8 cellular contexts compared by ENCODE assay signal in the genomic region with DNA sequence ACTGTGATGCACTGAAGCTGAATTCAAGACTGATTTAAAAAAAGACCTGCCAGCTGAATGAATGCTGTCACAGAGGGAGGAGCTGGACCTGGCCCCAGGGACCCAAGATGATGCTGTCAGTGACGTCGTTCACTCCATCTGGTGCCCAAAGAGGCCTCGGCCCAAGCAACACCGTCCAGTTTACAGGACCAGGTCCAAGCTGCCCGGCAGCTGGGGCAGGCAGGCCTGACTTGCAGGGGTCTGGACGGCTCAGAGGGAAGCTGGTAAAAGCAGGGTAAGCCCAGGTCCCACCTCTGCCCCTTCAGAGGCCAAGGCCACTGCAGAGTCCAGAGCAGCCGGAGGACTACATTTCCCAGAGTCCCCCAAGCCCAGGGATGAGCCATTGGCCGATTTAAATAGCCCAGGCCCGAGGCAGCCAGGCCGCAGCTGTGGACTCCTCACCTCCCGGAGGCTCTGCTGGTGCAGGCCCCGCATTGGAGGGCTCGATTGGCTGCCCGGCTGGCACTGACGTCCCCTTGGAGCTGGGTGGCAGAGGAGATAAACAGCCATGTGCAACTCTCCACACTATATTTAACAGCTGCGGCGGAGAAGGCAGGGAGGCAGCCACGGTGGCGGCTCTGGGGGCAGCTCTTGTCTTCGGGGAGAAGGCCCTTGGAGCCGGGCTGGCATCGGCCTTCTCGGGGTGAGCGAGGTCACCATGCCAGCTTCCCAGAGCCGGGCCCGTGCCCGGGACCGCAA. TPM values are rescaled to one million over a fixed set of nuclear protein-coding genes. Genes with fewer than 3 reads are reported as not detected.
DNase-seq lines count a peak whose midpoint lies in the region; ATAC-seq and TF ChIP-seq lines count a peak whose summit lies in the region.

TSS of gene PLPP7 (plus strand) at position 423 of the 738 bp plus-strand sequence. CDS start at position 698, 275 bp downstream.

- no peaks in the 10 kb centered on the region for H3K27me3 ChIP-seq in neural progenitor cell
- H3K27me3 ChIP-seq in foreskin keratinocyte: peaks cover 11% of the 10 kb centered on the region

- H4K20me1 ChIP-seq in neural progenitor cell (ENCODE audit: low read depth): no peaks in the 10 kb centered on the region

- H3K36me3 ChIP-seq in neural progenitor cell: no peaks in the 10 kb centered on the region

- H3K79me2 ChIP-seq in neural progenitor cell (ENCODE audit: low read depth): no peaks in the 10 kb centered on the region

- no peaks in the 10 kb centered on the region for H3K36me3 Mint-ChIP-seq in neural progenitor cell

- DNase-seq in GM20000 (ENCODE audit: low spot score) (peak; percentile 84), SHP77 treated with DMSO at 0.1 percent for 48 hours (lab: John Stamatoyannopoulos, UW) (peak; percentile 70), fibroblast of villous mesenchyme (ENCODE audit: low read depth) (peak; percentile 58), neural progenitor cell (ENCODE audit: low spot score) (peak; percentile 69), foreskin keratinocyte (no peak)

- H3K27ac ChIP-seq in neural progenitor cell (no peak within 1 kb of the TSS), foreskin keratinocyte (no peak within 1 kb of the TSS)

- peak within 1 kb of the TSS; percentile 83 for H3K27ac Mint-ChIP-seq in neural progenitor cell

- no peaks in the 10 kb centered on the region for H3K9me3 Mint-ChIP-seq in neural progenitor cell

- peaks cover 21% of the 10 kb centered on the region for H3K27me3 Mint-ChIP-seq in neural progenitor cell (ENCODE audit: insufficient read depth, low read depth)

- no peaks in the 10 kb centered on the region for H3F3A ChIP-seq in neural progenitor cell (ENCODE audit: low read depth)

- H3K4me1 ChIP-seq in neural progenitor cell: peaks cover 8% of the 10 kb centered on the region
- H3K4me1 ChIP-seq in foreskin keratinocyte: no peaks in the 10 kb centered on the region

- TF ChIP-seq CTCF in GM20000 (IDR thresholded peaks at IDR 0.05; ENCODE audit: extremely low read depth, missing control alignments): no peak
- no peak for TF ChIP-seq CTCF in fibroblast of villous mesenchyme (IDR thresholded peaks at IDR 0.05; ENCODE audit: insufficient read depth, low read depth, low read length)
- TF ChIP-seq CTCF in neural progenitor cell (IDR thresholded peaks at IDR 0.05): no peak
- TF ChIP-seq CTCF in foreskin keratinocyte (conservative IDR thresholded peaks at IDR 0.05): no peak

- H3K9ac ChIP-seq in neural progenitor cell: peak within 1 kb of the TSS; percentile 35

- peak within 1 kb of the TSS; percentile 70 for H2AFZ ChIP-seq in neural progenitor cell (replicated peaks)

- H3K4me3 ChIP-seq in fibroblast of villous mesenchyme (ENCODE audit: low read depth, low read length) (peak within 1 kb of the TSS; percentile 45), neural progenitor cell (peak within 1 kb of the TSS; percentile 11)

- H3K4me1 Mint-ChIP-seq in neural progenitor cell: peaks cover 16% of the 10 kb centered on the region

- no peaks in the 10 kb centered on the region for H3K9me3 ChIP-seq in neural progenitor cell (ENCODE audit: low read depth)

- peak within 1 kb of the TSS; percentile 70 for H3K4me2 ChIP-seq in neural progenitor cell

- peak within 1 kb of the TSS; percentile 66 for H3K4me3 Mint-ChIP-seq in neural progenitor cell

- ATAC-seq in foreskin keratinocyte: no peak
- ATAC-seq in GM18870 (IDR thresholded peaks at IDR 0.05; ENCODE audit: unreplicated experiment): no peak
- ATAC-seq in HG03442 (IDR thresholded peaks at IDR 0.05; ENCODE audit: unreplicated experiment): no peak
- ATAC-seq in HG02870 (IDR thresholded peaks at IDR 0.05; ENCODE audit: unreplicated experiment): no peak

RNA-seq across cellular contexts. Expression of gene PLPP7, which starts in this region (rescaled TPM):
- total RNA-seq in fibroblast of villous mesenchyme (8.2 and 10.0 TPM in 2 replicates), neural progenitor cell (ENCODE audit: low replicate concordance) (5.4 and 11.5 TPM in 2 replicates), foreskin keratinocyte (not detected in 2 replicates)
- not detected in 2 replicates for polyA plus RNA-seq in foreskin keratinocyte

Comparison
In these comparisons a context has a peak if more than half of its experiments do, and no peak if none do; other contexts are left out.
1. DNase-seq: peak in GM20000 (single experiment), SHP77 treated with DMSO at 0.1 percent for 48 hours (single experiment), fibroblast of villous mesenchyme (single experiment) and neural progenitor cell (single experiment); none in foreskin keratinocyte (0 of 2).